1 cellular context compared by ENCODE assay signal in the genomic region with DNA sequence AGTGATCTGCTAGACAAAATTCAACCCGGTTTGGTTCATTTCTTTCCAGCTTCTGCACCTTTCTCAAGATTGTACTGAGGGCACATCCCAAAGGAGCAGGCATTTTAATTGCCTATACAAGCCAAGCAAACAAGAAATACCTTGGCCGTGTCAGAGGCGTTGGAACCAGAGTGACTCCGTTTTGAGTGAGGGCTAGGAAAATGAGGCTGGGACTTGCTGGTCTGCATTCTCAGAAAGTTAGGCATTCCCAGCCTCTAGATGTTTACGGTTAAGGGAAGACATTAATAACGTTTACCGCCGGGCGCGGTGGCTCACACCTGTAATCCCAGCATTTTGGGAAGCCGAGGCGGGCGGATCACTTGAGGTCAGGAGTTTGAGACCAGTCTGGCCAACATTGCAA.
TF ChIP-seq lines count a peak whose summit lies in the region.

No MANE protein-coding gene starts in this region.

TF ChIP-seq in K562, 482 proteins besides CTCF, POLR2A, EP300 and RAD21:
- TF ChIP-seq GABPB2 (CRISPR knock-in tag; conservative IDR thresholded peaks at IDR 0.05) = no peak
